Comparison of ENCODE assay signal across 9 cellular contexts in genomic region chr17:6455321-6455705, GRCh38. TPM values are rescaled to one million over a fixed set of nuclear protein-coding genes. Genes with fewer than 3 reads are reported as not detected.
A peak's percentile ranks its signal among the peaks of the same experiment; 100 is the strongest.
DNase-seq lines count a peak whose midpoint lies in the region; ATAC-seq, FAIRE-seq and TF ChIP-seq lines count a peak whose summit lies in the region.
"Had no signal": no experiment of that assay in that cellular context is flagged by ENCODE, and none has a peak within 500 bp of the region (broad histone marks: within the 10 kb centered on the region; RNA-seq: fewer than 3 reads in every experiment).

No MANE protein-coding gene starts in this region.

- H3K9me2 ChIP-seq in PC-9 (ENCODE audit: insufficient read depth): no peaks in the 10 kb centered on the region

- H3K27ac ChIP-seq in VCaP (peak overlapping the region; percentile 64), endothelial cell of umbilical vein (ENCODE audit: insufficient read depth, low read depth, low read length) (no peak overlapping the region), PC-9 (no peak overlapping the region)

- intact Hi-C loops in endothelial cell of umbilical vein (cut with micrococcal nuclease) (no loop called here), PC-9 (cut with micrococcal nuclease; ENCODE audit: unreplicated experiment) (loop anchor here (5.0 kb wide), 1 partner anchor 187 kb away; the partner anchor contains the start of genes KIAA0753 and TXNDC17)

- H3K4me3 Mint-ChIP-seq in osteocyte (ENCODE audit: unreplicated experiment): peak overlapping the region; percentile 47

- TF ChIP-seq CTCF in GM06990 (IDR thresholded peaks at IDR 0.05; ENCODE audit: insufficient read depth, low read length, poor library complexity, severe bottlenecking) (no peak), VCaP (conservative IDR thresholded peaks at IDR 0.05) (no peak), endothelial cell of umbilical vein (IDR thresholded peaks at IDR 0.05; ENCODE audit: extremely low read depth in 1 of 2, insufficient read depth in 1 of 2, low read depth in 1 of 2, low read length in 2 of 2) (no peak), osteocyte (IDR thresholded peaks at IDR 0.05) (no peak), PC-9 (conservative IDR thresholded peaks at IDR 0.05) (no peak)

- ATAC-seq in GM18873 (IDR thresholded peaks at IDR 0.05; ENCODE audit: low FRiP score, unreplicated experiment) (no peak), GM21529 (IDR thresholded peaks at IDR 0.05; ENCODE audit: unreplicated experiment) (no peak)

- no peak overlapping the region for H3K9ac ChIP-seq in endothelial cell of umbilical vein (replicated peaks; ENCODE audit: extremely low read depth, insufficient read depth, low read length)

- H3K36me3 Mint-ChIP-seq in osteocyte (ENCODE audit: unreplicated experiment): no peaks in the 10 kb centered on the region

- H3K4me3 ChIP-seq in GM06990 (replicated peaks; ENCODE audit: low read depth, low read length) (peak overlapping the region; percentile 21; the same call in 1 of the 2 replicates), endothelial cell of umbilical vein (replicated peaks in 1 of 3; ENCODE audit: insufficient read depth in 1 of 3, low read depth in 1 of 3, low read length in 3 of 3) (no peak overlapping the region), PC-9 (no peak overlapping the region)

- dilution Hi-C loops in endothelial cell of umbilical vein (cut with MboI; ENCODE audit: extremely low pct_ligation_motif_present, low sequenced_read_pairs): no loop called here

- FAIRE-seq in endothelial cell of umbilical vein (lab: Jason Lieb, UNC): no peak

- no peaks in the 10 kb centered on the region for H3K9me1 ChIP-seq in endothelial cell of umbilical vein (replicated peaks; ENCODE audit: control insufficient read depth, extremely low read depth, insufficient read depth, low read length)

- H3K9me3 Mint-ChIP-seq in osteocyte (ENCODE audit: unreplicated experiment): no peaks in the 10 kb centered on the region

- H4K20me1 ChIP-seq in endothelial cell of umbilical vein (replicated peaks; ENCODE audit: control insufficient read depth, extremely low read depth, insufficient read depth, low read length) (no peaks in the 10 kb centered on the region), PC-9 (ENCODE audit: insufficient read depth) (no peaks in the 10 kb centered on the region)

- peak; percentile 59 for DNase-seq in GM06990 (ENCODE audit: extremely low read depth, insufficient read length)
- DNase-seq in endothelial cell of umbilical vein (ENCODE audit: low read depth, low spot score): no peak
- no peak for DNase-seq in osteocyte (ENCODE audit: extremely low spot score, unreplicated experiment)
- no peak for DNase-seq in PC-9
- no peak for DNase-seq in UCSD-AML1 (lab: John Stamatoyannopoulos, UW; ENCODE audit: unreplicated experiment)

- POLR2A ChIA-PET in endothelial cell of umbilical vein (lab: Charles Lee) (no interaction called here), PC-9 (lab: Charles Lee; ENCODE audit: unreplicated experiment) (no interaction called here)

- peak overlapping the region; percentile 10 for H3K4me2 ChIP-seq in endothelial cell of umbilical vein (ENCODE audit: insufficient read depth, low read length)
- H3K4me2 ChIP-seq in PC-9: no peak overlapping the region

- no peaks in the 10 kb centered on the region for H3K79me2 ChIP-seq in endothelial cell of umbilical vein (ENCODE audit: control insufficient read depth, insufficient read depth, low read length)
- no peaks in the 10 kb centered on the region for H3K79me2 ChIP-seq in PC-9 (ENCODE audit: low read depth)

- H3F3A ChIP-seq in PC-9 (ENCODE audit: insufficient read depth, low read depth): peaks cover 19% of the 10 kb centered on the region

- CTCF ChIA-PET in endothelial cell of umbilical vein (lab: Charles Lee): interaction anchor here (1.2 to 1.9 kb wide), 2 partner anchors 18 to 20 kb away, joined by 4 to 6 read pairs; no protein-coding TSS in a partner anchor
- CTCF ChIA-PET in PC-9 (lab: Charles Lee): no interaction called here

- no peak overlapping the region for H3K27ac Mint-ChIP-seq in osteocyte (ENCODE audit: unreplicated experiment)

- H3K27me3 ChIP-seq in GM06990 (replicated peaks; ENCODE audit: control insufficient read depth, insufficient read depth, low read length) (no peaks in the 10 kb centered on the region; the same call in 1 of the 2 replicates), endothelial cell of umbilical vein (ENCODE audit: control insufficient read depth in 2 of 2, insufficient read depth in 2 of 2, low read length in 2 of 2) (peaks cover 0 to 3% of the 10 kb centered on the region in 2 experiments), PC-9 (ENCODE audit: insufficient read depth, low read depth) (no peaks in the 10 kb centered on the region)

- H3K4me1 ChIP-seq in endothelial cell of umbilical vein (ENCODE audit: control insufficient read depth, extremely low read depth, insufficient read depth, low read length) (peaks cover 20% of the 10 kb centered on the region), PC-9 (replicated peaks; ENCODE audit: insufficient read depth) (peaks cover 12% of the 10 kb centered on the region)

- H3K36me3 ChIP-seq in GM06990 (ENCODE audit: control insufficient read depth, insufficient read depth, low read length): no peaks in the 10 kb centered on the region
- no peaks in the 10 kb centered on the region for H3K36me3 ChIP-seq in endothelial cell of umbilical vein (ENCODE audit: control insufficient read depth in 2 of 2, extremely low read depth in 1 of 2, insufficient read depth in 2 of 2, low read length in 2 of 2)
- H3K36me3 ChIP-seq in PC-9 (ENCODE audit: low read depth): no peaks in the 10 kb centered on the region

- peaks cover 13% of the 10 kb centered on the region for H3K4me1 Mint-ChIP-seq in osteocyte (ENCODE audit: unreplicated experiment)

- no peak for TF ChIP-seq POLR2A in endothelial cell of umbilical vein (IDR thresholded peaks at IDR 0.05; ENCODE audit: low read depth, low read length)

- H3K27me3 Mint-ChIP-seq in osteocyte (ENCODE audit: unreplicated experiment): peaks cover 6% of the 10 kb centered on the region

- peak overlapping the region; percentile 21 for H2AFZ ChIP-seq in endothelial cell of umbilical vein (ENCODE audit: low read depth, low read length)
- no peak overlapping the region for H2AFZ ChIP-seq in PC-9

- BruUV-seq in endothelial cell of umbilical vein (replicated peaks; lab: Mats Ljungman, UMichigan): no TSS peak
- BruUV-seq in PC-9 (replicated peaks; lab: Mats Ljungman, UMichigan): no TSS peak

- H3K9me3 ChIP-seq in endothelial cell of umbilical vein (replicated peaks; ENCODE audit: control insufficient read depth, insufficient read depth, low read length) (no peaks in the 10 kb centered on the region), PC-9 (ENCODE audit: insufficient read depth, low read depth) (no peaks in the 10 kb centered on the region)

TF ChIP-seq in endothelial cell of umbilical vein, 7 proteins besides CTCF, POLR2A, EP300 and RAD21:
- TF ChIP-seq EZH2 (IDR thresholded peaks at IDR 0.05; ENCODE audit: borderline replicate concordance, low read depth, low read length, severe bottlenecking): peak; percentile 32
- no peak for TF ChIP-seq JUN (IDR thresholded peaks at IDR 0.05; ENCODE audit: borderline replicate concordance, insufficient read depth, insufficient read length, low read depth)

RNA-seq across cellular contexts. Expression of gene PIMREG, which starts 11.1 kb away (rescaled TPM):
- total RNA-seq in endothelial cell of umbilical vein: 35.3 and 37.7 TPM in 2 replicates
- polyA plus RNA-seq in endothelial cell of umbilical vein: 26.3 and 28.3 TPM in 2 replicates
- polyA plus RNA-seq in endothelial cell of umbilical vein (2011; cell fraction: cytosol; rRNA removed): 28.1 and 32.9 TPM in 2 replicates
- 18.5 and 20.6 TPM in 2 replicates for polyA plus RNA-seq in endothelial cell of umbilical vein (2011; cell fraction: nucleus; rRNA removed)
- 9.5 and 15.1 TPM in 2 replicates for polyA plus RNA-seq in endothelial cell of umbilical vein (2012)
- 8.7 and 9.1 TPM in 2 replicates for polyA minus RNA-seq in endothelial cell of umbilical vein
- polyA minus RNA-seq in endothelial cell of umbilical vein (2011; cell fraction: cytosol; rRNA and poly(A)+ RNA removed): 12.7 TPM
- polyA minus RNA-seq in endothelial cell of umbilical vein (2011; cell fraction: nucleus; rRNA and poly(A)+ RNA removed): 4.6 and 5.4 TPM in 2 replicates
- total RNA-seq in osteocyte: 8.0 and 8.9 TPM in 2 replicates
- 52.2 and 62.3 TPM in 2 replicates for total RNA-seq in PC-9 (2021)

RNA-seq across cellular contexts. Expression of gene AIPL1, which starts 20.4 kb away (rescaled TPM):
- total RNA-seq in endothelial cell of umbilical vein (not detected in 2 replicates), osteocyte (not detected in 2 replicates), PC-9 (2021) (not detected in 2 replicates)
- not detected in 2 replicates for polyA plus RNA-seq in endothelial cell of umbilical vein
- polyA plus RNA-seq in endothelial cell of umbilical vein (2011; cell fraction: cytosol; rRNA removed): not detected in 2 replicates
- not detected in 2 replicates for polyA plus RNA-seq in endothelial cell of umbilical vein (2011; cell fraction: nucleus; rRNA removed)
- not detected in 2 replicates for polyA plus RNA-seq in endothelial cell of umbilical vein (2012)
- not detected in 2 replicates for polyA minus RNA-seq in endothelial cell of umbilical vein
- not detected for polyA minus RNA-seq in endothelial cell of umbilical vein (2011; cell fraction: cytosol; rRNA and poly(A)+ RNA removed)
- not detected in 2 replicates for polyA minus RNA-seq in endothelial cell of umbilical vein (2011; cell fraction: nucleus; rRNA and poly(A)+ RNA removed)
- total RNA-seq: renal cortical epithelial cell had no signal
